Comparison of ENCODE assay signal across 9 cellular contexts in genomic region chr2:48227617-48228344, GRCh38.
DNase-seq lines count a peak whose midpoint lies in the region; ATAC-seq lines count a peak whose summit lies in the region.
"Had no signal": no experiment of that assay in that cellular context is flagged by ENCODE, and none has a peak within 500 bp of the region (broad histone marks: within the 10 kb centered on the region; RNA-seq: fewer than 3 reads in every experiment).

No MANE protein-coding gene starts in this region.

- POLR2A ChIA-PET in activated CD4-positive, alpha-beta T cell treated with anti-CD3 and anti-CD28 coated beads for 36 hours (lab: Charles Lee) = no interaction called here

- CTCF ChIA-PET in activated CD4-positive, alpha-beta T cell treated with anti-CD3 and anti-CD28 coated beads for 36 hours (lab: Charles Lee) = interaction anchor here (0.6 to 1.0 kb wide), 2 partner anchors 9 to 14 kb away, joined by 3 read pairs; no protein-coding TSS in a partner anchor

- no peak overlapping the region for H3K4me3 Mint-ChIP-seq in activated CD4-positive, alpha-beta T cell treated with anti-CD3 and anti-CD28 coated beads for 36 hours

- DNase-seq in Right ventricle myocardium superior (no peak), cardiac septum (ENCODE audit: low spot score) (no peak), SIG-M5 treated with dmso at 0.1 percent for 504 hours (lab: John Stamatoyannopoulos, UW; ENCODE audit: unreplicated experiment) (peak; percentile 99), NCI-H187 (lab: John Stamatoyannopoulos, UW) (no peak), NCI-H774 (lab: John Stamatoyannopoulos, UW) (no peak), H4 (ENCODE audit: low spot score) (no peak)
- no peak for DNase-seq in activated CD4-positive, alpha-beta T cell treated with anti-CD3 and anti-CD28 coated beads for 36 hours

- H3K27ac Mint-ChIP-seq in activated CD4-positive, alpha-beta T cell treated with anti-CD3 and anti-CD28 coated beads for 36 hours = no peak overlapping the region

- no peaks in the 10 kb centered on the region for H3K9me3 Mint-ChIP-seq in activated CD4-positive, alpha-beta T cell treated with anti-CD3 and anti-CD28 coated beads for 36 hours (ENCODE audit: low read depth)

- peak; percentile 57 for ATAC-seq in Right ventricle myocardium superior (ENCODE audit: poor library complexity)
- peak; percentile 60 for ATAC-seq in HG03045 (IDR thresholded peaks at IDR 0.05; ENCODE audit: unreplicated experiment)
- no peak for ATAC-seq in activated CD4-positive, alpha-beta T cell treated with anti-CD3 and anti-CD28 coated beads for 36 hours
- ATAC-seq: HCT116 had no signal

- intact Hi-C loops in Right ventricle myocardium superior (cut with DNase I) (no loop called here), cardiac septum (cut with DNase I) (no loop called here)
- intact Hi-C loops in activated CD4-positive, alpha-beta T cell treated with anti-CD3 and anti-CD28 coated beads for 36 hours (cut with DNase I, micrococcal nuclease) = no loop called here

- peaks cover 3% of the 10 kb centered on the region for H3K4me1 Mint-ChIP-seq in activated CD4-positive, alpha-beta T cell treated with anti-CD3 and anti-CD28 coated beads for 36 hours

- H3K36me3 Mint-ChIP-seq in activated CD4-positive, alpha-beta T cell treated with anti-CD3 and anti-CD28 coated beads for 36 hours (ENCODE audit: low read depth) = no peaks in the 10 kb centered on the region

- H3K27me3 Mint-ChIP-seq in activated CD4-positive, alpha-beta T cell treated with anti-CD3 and anti-CD28 coated beads for 36 hours = no peaks in the 10 kb centered on the region
